In the genomic region with DNA sequence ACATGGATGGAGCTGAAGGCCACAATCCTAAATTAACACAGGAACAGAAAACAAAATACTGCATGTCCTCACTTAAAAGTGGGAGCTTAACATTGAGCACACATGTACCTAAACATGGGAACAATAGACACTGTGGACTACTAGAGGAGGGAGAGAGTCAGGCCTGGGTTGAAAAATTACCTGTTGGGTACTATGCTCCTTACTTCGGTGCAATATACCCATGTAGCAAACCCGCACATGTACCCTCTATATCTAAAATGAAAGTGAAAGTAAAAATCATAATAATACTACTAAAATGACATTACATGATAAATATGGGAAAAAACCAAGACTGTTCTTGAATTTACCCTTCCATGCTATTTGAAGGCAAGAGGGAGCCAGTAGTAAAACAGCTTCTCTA, we compare ENCODE assay signal across 25 cellular contexts.
A peak's percentile ranks its signal among the peaks of the same experiment; 100 is the strongest.
DNase-seq lines count a peak whose midpoint lies in the region; ATAC-seq and TF ChIP-seq lines count a peak whose summit lies in the region.
"Had no signal": no experiment of that assay in that cellular context is flagged by ENCODE, and none has a peak within 500 bp of the region (broad histone marks: within the 10 kb centered on the region; RNA-seq: fewer than 3 reads in every experiment).

No MANE protein-coding gene starts in this region.

- H3K27ac ChIP-seq in MM.1S (ENCODE audit: low read length) (no peak overlapping the region), smooth muscle cell (ENCODE audit: low read depth) (no peak overlapping the region)
- H3K27ac ChIP-seq: ascending aorta, C4-2B, esophagus muscularis mucosa, pancreas had no signal

- H2AFZ ChIP-seq in MM.1S (ENCODE audit: low read length): peak overlapping the region; percentile 82
- H2AFZ ChIP-seq in smooth muscle cell (ENCODE audit: low read depth): peak overlapping the region; percentile 28

- H3K4me3 ChIP-seq in MM.1S (ENCODE audit: low read length) (peak overlapping the region; percentile 23; the same call in 1 of the 2 replicates), WI38 (ENCODE audit: low read depth, low read length) (peak overlapping the region; percentile 20), smooth muscle cell (no peak overlapping the region)
- H3K4me3 ChIP-seq: ascending aorta, esophagus muscularis mucosa, HAP-1, pancreas had no signal

- H3K36me3 Mint-ChIP-seq in activated CD8-positive, alpha-beta memory T cell treated with anti-CD3 and anti-CD28 coated beads, Interleukin-2, amount 10 ng/mL, durations not matched to agents 7 days and 5 days: no peaks in the 10 kb centered on the region
- H3K36me3 Mint-ChIP-seq: activated naive CD4-positive, alpha-beta T cell treated with anti-CD3 and anti-CD28 coated beads, Interleukin-2, amount 50 U/mL, for 72 hours; naive thymus-derived CD8-positive, alpha-beta T cell had no signal

- H3K4me3 Mint-ChIP-seq in activated CD8-positive, alpha-beta memory T cell treated with anti-CD3 and anti-CD28 coated beads, Interleukin-2, amount 10 ng/mL, durations not matched to agents 7 days and 5 days: peak overlapping the region; percentile 25
- H3K4me3 Mint-ChIP-seq: activated T-helper 1 cell treated with anti-CD3 and anti-CD28 coated beads, Interleukin-12 subunit alpha, Interleukin-12 subunit beta, Interleukin-2, Interleukin-4 antibody, amounts not matched to agents 30 ng/mL and 10 ng/mL and 1 ng/mL, durations not matched to agents 14 hours and 24 hours and 36 hours; naive thymus-derived CD8-positive, alpha-beta T cell; T-helper 2 cell treated with Interferon-gamma antibody and Interleukin-4, amounts not matched to agents 5 μg/mL and 100 μg/mL, for 36 hours had no signal

- H3K27me3 ChIP-seq in MM.1S (replicated peaks; ENCODE audit: insufficient read depth, low read length) (no peaks in the 10 kb centered on the region), smooth muscle cell (ENCODE audit: low read depth) (no peaks in the 10 kb centered on the region)
- H3K27me3 ChIP-seq: ascending aorta, esophagus muscularis mucosa, pancreas had no signal

- ATAC-seq in activated CD8-positive, alpha-beta memory T cell treated with anti-CD3 and anti-CD28 coated beads, Interleukin-2, amount 10 ng/mL, durations not matched to agents 7 days and 5 days: no peak
- no peak for ATAC-seq in Right ventricle myocardium inferior
- ATAC-seq: activated naive CD4-positive, alpha-beta T cell treated with anti-CD3 and anti-CD28 coated beads, Interleukin-2, amount 50 U/mL, for 72 hours; left cardiac atrium; naive thymus-derived CD8-positive, alpha-beta T cell; pancreas; right cardiac atrium had no signal

- DNase-seq in activated CD8-positive, alpha-beta memory T cell treated with anti-CD3 and anti-CD28 coated beads, Interleukin-2, amount 10 ng/mL, durations not matched to agents 7 days and 5 days: no peak
- DNase-seq in activated CD8-positive, alpha-beta memory T cell treated with anti-CD3 and anti-CD28 coated beads for 24 hours: no peak
- peak; percentile 9 for DNase-seq in MM.1S
- no peak for DNase-seq in smooth muscle cell (lab: John Stamatoyannopoulos, UW; ENCODE audit: unreplicated experiment)
- no peak for DNase-seq in occipital lobe (lab: John Stamatoyannopoulos, UW)
- no peak for DNase-seq in stimulated activated CD8-positive, alpha-beta memory T cell treated with anti-CD3 and anti-CD28 coated beads, Interleukin-4, amount 100 ng/mL, for 48 hours
- DNase-seq in Right ventricle myocardium inferior (ENCODE audit: missing footprints): no peak
- DNase-seq: ACHN; effector CD4-positive, alpha-beta T cell; left cardiac atrium; mesendoderm; naive thymus-derived CD8-positive, alpha-beta T cell; NCI-H146; NCI-H2171 treated with DMSO at 0.1 percent for 48 hours; NCI-H526; pancreas; right cardiac atrium had no signal

- no peak for TF ChIP-seq CTCF in MM.1S (IDR thresholded peaks at IDR 0.05; ENCODE audit: low read length)
- no peak for TF ChIP-seq CTCF in WI38 (IDR thresholded peaks at IDR 0.05; ENCODE audit: low read depth, low read length)
- TF ChIP-seq CTCF in smooth muscle cell (IDR thresholded peaks at IDR 0.05; ENCODE audit: borderline replicate concordance, insufficient read depth, poor library complexity, severe bottlenecking): no peak

- H3K27ac Mint-ChIP-seq in activated CD8-positive, alpha-beta memory T cell treated with anti-CD3 and anti-CD28 coated beads, Interleukin-2, amount 10 ng/mL, durations not matched to agents 7 days and 5 days: peak overlapping the region; percentile 42
- H3K27ac Mint-ChIP-seq: activated naive CD4-positive, alpha-beta T cell treated with anti-CD3 and anti-CD28 coated beads, Interleukin-2, amount 50 U/mL, for 72 hours; activated T-helper 1 cell treated with anti-CD3 and anti-CD28 coated beads, Interleukin-12 subunit alpha, Interleukin-12 subunit beta, Interleukin-2, Interleukin-4 antibody, amounts not matched to agents 30 ng/mL and 10 ng/mL and 1 ng/mL, durations not matched to agents 14 hours and 24 hours and 36 hours; naive thymus-derived CD8-positive, alpha-beta T cell; T-helper 2 cell treated with Interferon-gamma antibody and Interleukin-4, amounts not matched to agents 5 μg/mL and 100 μg/mL, for 36 hours had no signal

- H3K4me1 ChIP-seq in MM.1S (ENCODE audit: low read length) (no peaks in the 10 kb centered on the region), smooth muscle cell (ENCODE audit: low read depth) (no peaks in the 10 kb centered on the region)
- H3K4me1 ChIP-seq: ascending aorta, esophagus muscularis mucosa, HAP-1, pancreas had no signal

- H3K27me3 Mint-ChIP-seq in activated CD8-positive, alpha-beta memory T cell treated with anti-CD3 and anti-CD28 coated beads, Interleukin-2, amount 10 ng/mL, durations not matched to agents 7 days and 5 days: no peaks in the 10 kb centered on the region
- H3K27me3 Mint-ChIP-seq: naive thymus-derived CD8-positive, alpha-beta T cell had no signal

- H3K4me2 ChIP-seq in MM.1S (ENCODE audit: low read depth, low read length) (peak overlapping the region; percentile 58; the same call in 1 of the 2 replicates), smooth muscle cell (no peak overlapping the region)

- 96% methylated on average over 2 of the region's 2 CpGs for WGBS in smooth muscle cell (ENCODE audit: low lambda C conversion rate)

- no peaks in the 10 kb centered on the region for H3F3A ChIP-seq in MM.1S (ENCODE audit: insufficient read depth, low read length)
- H3F3A ChIP-seq in smooth muscle cell (ENCODE audit: low read depth): no peaks in the 10 kb centered on the region

- H3K4me1 Mint-ChIP-seq in activated CD8-positive, alpha-beta memory T cell treated with anti-CD3 and anti-CD28 coated beads, Interleukin-2, amount 10 ng/mL, durations not matched to agents 7 days and 5 days: peaks cover 6% of the 10 kb centered on the region

- H3K9me3 ChIP-seq in MM.1S (replicated peaks; ENCODE audit: insufficient read depth, low read length): no peaks in the 10 kb centered on the region
- no peaks in the 10 kb centered on the region for H3K9me3 ChIP-seq in smooth muscle cell (replicated peaks; ENCODE audit: low read depth)
- H3K9me3 ChIP-seq: ascending aorta, esophagus muscularis mucosa, HAP-1, pancreas had no signal

- H3K36me3 ChIP-seq in MM.1S (replicated peaks; ENCODE audit: insufficient read depth, low read length) (no peaks in the 10 kb centered on the region), smooth muscle cell (ENCODE audit: low read depth) (no peaks in the 10 kb centered on the region)
- H3K36me3 ChIP-seq: ascending aorta, esophagus muscularis mucosa, HAP-1, pancreas had no signal

- H3K9ac ChIP-seq in MM.1S (ENCODE audit: low read length) (no peak overlapping the region), smooth muscle cell (ENCODE audit: low read depth) (no peak overlapping the region)

- H4K20me1 ChIP-seq in MM.1S (ENCODE audit: insufficient read depth, low read length) (no peaks in the 10 kb centered on the region), smooth muscle cell (ENCODE audit: low read depth) (no peaks in the 10 kb centered on the region)

- intact Hi-C loops in Right ventricle myocardium inferior (cut with DNase I): no loop called here

- CTCF ChIA-PET in activated CD8-positive, alpha-beta memory T cell treated with anti-CD3 and anti-CD28 coated beads, Interleukin-2, amount 10 ng/mL, durations not matched to agents 7 days and 5 days (lab: Charles Lee): no interaction called here

- H3K9me2 ChIP-seq in MM.1S (replicated peaks; ENCODE audit: insufficient read depth, low read length): no peaks in the 10 kb centered on the region

- H3K9me3 Mint-ChIP-seq in activated CD8-positive, alpha-beta memory T cell treated with anti-CD3 and anti-CD28 coated beads, Interleukin-2, amount 10 ng/mL, durations not matched to agents 7 days and 5 days (ENCODE audit: low read depth): peaks cover 3% of the 10 kb centered on the region

- H3K79me2 ChIP-seq in MM.1S (ENCODE audit: low read length) (no peaks in the 10 kb centered on the region), smooth muscle cell (ENCODE audit: low read depth) (no peaks in the 10 kb centered on the region)
